Comparison of ENCODE assay signal across 11 cellular contexts in genomic region chr5:2169862-2170820, GRCh38.
DNase-seq lines count a peak whose midpoint lies in the region; ATAC-seq and TF ChIP-seq lines count a peak whose summit lies in the region.
"Had no signal": no experiment of that assay in that cellular context is flagged by ENCODE, and none has a peak within 500 bp of the region (broad histone marks: within the 10 kb centered on the region; RNA-seq: fewer than 3 reads in every experiment).

No MANE protein-coding gene starts in this region.

- CTCF ChIA-PET in CD4-positive, alpha-beta memory T cell (lab: Charles Lee; ENCODE audit: partially characterized antibody), result no interaction called here

- H3K36me3 Mint-ChIP-seq in activated T-helper 2 cell treated with anti-CD3 and anti-CD28 coated beads, Interferon-gamma antibody, Interleukin-2, Interleukin-4, amounts not matched to agents 10 μg/mL and 5 μg/mL and 100 μg/mL, durations not matched to agents 14 hours and 24 hours and 36 hours (ENCODE audit: low read depth), result no peaks in the 10 kb centered on the region
- H3K36me3 Mint-ChIP-seq in CD4-positive, alpha-beta memory T cell, result no peaks in the 10 kb centered on the region

- no peaks in the 10 kb centered on the region for H3K4me1 Mint-ChIP-seq in activated T-helper 2 cell treated with anti-CD3 and anti-CD28 coated beads, Interferon-gamma antibody, Interleukin-2, Interleukin-4, amounts not matched to agents 10 μg/mL and 5 μg/mL and 100 μg/mL, durations not matched to agents 14 hours and 24 hours and 36 hours (ENCODE audit: low read depth)
- no peaks in the 10 kb centered on the region for H3K4me1 Mint-ChIP-seq in CD4-positive, alpha-beta memory T cell

- no peak overlapping the region for H3K4me3 Mint-ChIP-seq in activated T-helper 2 cell treated with anti-CD3 and anti-CD28 coated beads, Interferon-gamma antibody, Interleukin-2, Interleukin-4, amounts not matched to agents 10 μg/mL and 5 μg/mL and 100 μg/mL, durations not matched to agents 14 hours and 24 hours and 36 hours (ENCODE audit: low read depth)
- H3K4me3 Mint-ChIP-seq in CD4-positive, alpha-beta memory T cell, result no peak overlapping the region

- TF ChIP-seq CTCF in lung (IDR thresholded peaks at IDR 0.05; ENCODE audit: control extremely low read depth, extremely low read depth) (no peak), suprapubic skin (IDR thresholded peaks at IDR 0.05) (no peak)

- no peaks in the 10 kb centered on the region for H3K27me3 Mint-ChIP-seq in activated T-helper 2 cell treated with anti-CD3 and anti-CD28 coated beads, Interferon-gamma antibody, Interleukin-2, Interleukin-4, amounts not matched to agents 10 μg/mL and 5 μg/mL and 100 μg/mL, durations not matched to agents 14 hours and 24 hours and 36 hours (ENCODE audit: low read depth)
- peaks cover 0 to 2% of the 10 kb centered on the region in 2 donors for H3K27me3 Mint-ChIP-seq in CD4-positive, alpha-beta memory T cell

- no peak for TF ChIP-seq EP300 in suprapubic skin (IDR thresholded peaks at IDR 0.05)

- TF ChIP-seq POLR2A in suprapubic skin (IDR thresholded peaks at IDR 0.05), result no peak

- POLR2A ChIA-PET in CD4-positive, alpha-beta memory T cell (lab: Charles Lee; ENCODE audit: partially characterized antibody), result no interaction called here

- H3K4me1 ChIP-seq in lung (ENCODE audit: control insufficient read depth in 2 of 2, insufficient read depth in 2 of 2, low read length in 2 of 2) (peaks cover 0 to 3% of the 10 kb centered on the region in 2 donors), suprapubic skin (peaks cover 3% of the 10 kb centered on the region)
- no peaks in the 10 kb centered on the region for H3K4me1 ChIP-seq in CD4-positive, alpha-beta memory T cell (ENCODE audit: insufficient read depth, low read length)

- H3K9me3 Mint-ChIP-seq in activated T-helper 2 cell treated with anti-CD3 and anti-CD28 coated beads, Interferon-gamma antibody, Interleukin-2, Interleukin-4, amounts not matched to agents 10 μg/mL and 5 μg/mL and 100 μg/mL, durations not matched to agents 14 hours and 24 hours and 36 hours, result no peaks in the 10 kb centered on the region
- peaks cover 0 to 1% (median 0%) of the 10 kb centered on the region in 8 donors for H3K9me3 Mint-ChIP-seq in CD4-positive, alpha-beta memory T cell

- H3K36me3 ChIP-seq in MG63 (no peaks in the 10 kb centered on the region), lung (ENCODE audit: control insufficient read depth in 2 of 2, insufficient read depth in 2 of 2, low read length in 2 of 2) (no peaks in the 10 kb centered on the region), suprapubic skin (no peaks in the 10 kb centered on the region)
- no peaks in the 10 kb centered on the region for H3K36me3 ChIP-seq in CD4-positive, alpha-beta memory T cell (ENCODE audit: insufficient read depth, low read length)

- H3K4me3 ChIP-seq in MG63 (no peak overlapping the region), lung (no peak overlapping the region), suprapubic skin (no peak overlapping the region)
- H3K4me3 ChIP-seq in CD4-positive, alpha-beta memory T cell (ENCODE audit: low read length in 2 of 2), result no peak overlapping the region

- peak; percentile 41 for ATAC-seq in lung (ENCODE audit: insufficient read depth, low FRiP score)
- no peak for ATAC-seq in sciatic nerve
- ATAC-seq: SK-N-SH treated with all-trans-retinoic acid at 6 μM for 48 hours had no signal

- no peak overlapping the region for H3K27ac Mint-ChIP-seq in activated T-helper 2 cell treated with anti-CD3 and anti-CD28 coated beads, Interferon-gamma antibody, Interleukin-2, Interleukin-4, amounts not matched to agents 10 μg/mL and 5 μg/mL and 100 μg/mL, durations not matched to agents 14 hours and 24 hours and 36 hours
- no peak overlapping the region for H3K27ac Mint-ChIP-seq in CD4-positive, alpha-beta memory T cell

- H3K27me3 ChIP-seq in MG63 (peaks cover 25% of the 10 kb centered on the region), lung (ENCODE audit: control insufficient read depth, insufficient read depth) (peaks cover 4% of the 10 kb centered on the region), suprapubic skin (peaks cover 19% of the 10 kb centered on the region)
- H3K27me3 ChIP-seq in CD4-positive, alpha-beta memory T cell (ENCODE audit: insufficient read depth, low read length), result no peaks in the 10 kb centered on the region

- WGBS in lung, 2 donors, result 58 to 71% methylated on average over 48 to 49 of the region's 49 CpGs
- 73% methylated on average over 35 of the region's 49 CpGs for WGBS in suprapubic skin

- peak; percentile 19 for DNase-seq in NCI-H2227 (lab: John Stamatoyannopoulos, UW; ENCODE audit: unreplicated experiment)
- DNase-seq in NCI-H2227 treated with DMSO at 0.1 percent for 48 hours (lab: John Stamatoyannopoulos, UW), result no peak
- DNase-seq in MG63, result peak; percentile 33
- no peak for DNase-seq in lung (ENCODE audit: low spot score)
- DNase-seq in suprapubic skin (ENCODE audit: low spot score in 2 of 2), result peak; percentile 44 to 74
- DNase-seq in activated T-helper 2 cell treated with anti-CD3 and anti-CD28 coated beads, Interferon-gamma antibody, Interleukin-2, Interleukin-4, amounts not matched to agents 10 μg/mL and 5 μg/mL and 100 μg/mL, durations not matched to agents 14 hours and 24 hours and 36 hours (ENCODE audit: low spot score), result no peak
- no peak for DNase-seq in CD4-positive, alpha-beta memory T cell
- no peak for DNase-seq in sciatic nerve (ENCODE audit: low spot score)
- DNase-seq: C1 segment of cervical spinal cord, NCI-H1930 had no signal

- no peak overlapping the region for H3K27ac ChIP-seq in lung (ENCODE audit: low read depth in 1 of 2, low read length in 1 of 2)
- H3K27ac ChIP-seq in suprapubic skin, result no peak overlapping the region
- H3K27ac ChIP-seq in CD4-positive, alpha-beta memory T cell (ENCODE audit: low read depth, low read length), result no peak overlapping the region

- intact Hi-C loops in activated T-helper 2 cell treated with anti-CD3 and anti-CD28 coated beads, Interferon-gamma antibody, Interleukin-2, Interleukin-4, amounts not matched to agents 10 μg/mL and 5 μg/mL and 100 μg/mL, durations not matched to agents 14 hours and 24 hours and 36 hours (cut with micrococcal nuclease), result no loop called here
- intact Hi-C loops in CD4-positive, alpha-beta memory T cell (cut with micrococcal nuclease), result no loop called here
- intact Hi-C loops in sciatic nerve (cut with DNase I), result no loop called here

- H3K9me3 ChIP-seq in MG63 (no peaks in the 10 kb centered on the region), lung (ENCODE audit: control insufficient read depth in 2 of 2, insufficient read depth in 1 of 2, low read length in 1 of 2) (peaks cover 0 to 4% of the 10 kb centered on the region in 2 donors), suprapubic skin (no peaks in the 10 kb centered on the region)
- no peaks in the 10 kb centered on the region for H3K9me3 ChIP-seq in CD4-positive, alpha-beta memory T cell (ENCODE audit: control insufficient read depth in 1 of 2, low read length in 2 of 2)

Comparison
In these comparisons a context has a peak if more than half of its experiments do, and no peak if none do; other contexts are left out.
1. DNase-seq: peak in NCI-H2227 (single experiment), MG63 (single experiment) and suprapubic skin (2 of 2); none in NCI-H2227 treated with DMSO at 0.1 percent for 48 hours (single experiment), lung (single experiment), activated T-helper 2 cell treated with anti-CD3 and anti-CD28 coated beads, Interferon-gamma antibody, Interleukin-2, Interleukin-4, amounts not matched to agents 10 μg/mL and 5 μg/mL and 100 μg/mL, durations not matched to agents 14 hours and 24 hours and 36 hours (single experiment), CD4-positive, alpha-beta memory T cell (0 of 5) and sciatic nerve (single experiment).